Comparison of ENCODE assay signal across 16 cellular contexts in the genomic region with DNA sequence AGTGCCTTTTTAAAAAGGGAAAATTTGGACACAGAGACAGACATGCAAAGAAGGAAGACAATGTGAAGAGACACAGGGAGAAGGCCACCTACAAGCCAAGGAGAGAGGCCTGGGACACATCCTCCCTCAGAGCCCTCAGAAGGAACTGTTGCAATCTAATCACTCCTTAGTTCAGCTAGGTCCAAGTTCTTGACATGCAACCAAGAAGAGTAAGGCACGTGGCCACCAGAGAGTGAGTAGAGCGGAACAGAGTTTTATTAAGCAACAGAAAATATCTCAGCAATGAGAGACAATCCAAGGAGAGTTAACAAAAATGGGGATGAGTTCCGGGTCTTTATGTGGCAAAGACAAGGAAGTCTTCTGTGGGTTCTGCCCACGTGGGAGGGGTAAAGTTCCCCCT. TPM values are rescaled to one million over a fixed set of nuclear protein-coding genes. Genes with fewer than 3 reads are reported as not detected.
DNase-seq lines count a peak whose midpoint lies in the region; ATAC-seq and TF ChIP-seq lines count a peak whose summit lies in the region.
"Had no signal": no experiment of that assay in that cellular context is flagged by ENCODE, and none has a peak within 500 bp of the region (broad histone marks: within the 10 kb centered on the region; RNA-seq: fewer than 3 reads in every experiment).

No MANE protein-coding gene starts in this region.

- peaks cover 21% of the 10 kb centered on the region for H3K4me1 Mint-ChIP-seq in activated T-cell treated with anti-CD3 and anti-CD28 coated beads, Interleukin-2, amount 50 U/mL, for 24 hours (ENCODE audit: low read depth)
- no peaks in the 10 kb centered on the region for H3K4me1 Mint-ChIP-seq in activated T-helper 17 cell treated with anti-CD3 and anti-CD28 coated beads, Interleukin-2, amount 50 U/mL, for 72 hours
- peaks cover 12% of the 10 kb centered on the region for H3K4me1 Mint-ChIP-seq in CD4-positive, alpha-beta T cell (ENCODE audit: low read depth)

- CTCF ChIA-PET in CD4-positive, alpha-beta T cell (lab: Charles Lee): no interaction called here

- peak overlapping the region; percentile 62 for H3K27ac ChIP-seq in HL-60 (replicated peaks)
- H3K27ac ChIP-seq in gastrocnemius medialis: peak overlapping the region in 3 of 4 donors; percentile 31 to 49 (median 32)
- H3K27ac ChIP-seq in CD4-positive, alpha-beta T cell (ENCODE audit: low read depth, low read length): no peak overlapping the region

- ATAC-seq in activated T-helper 17 cell treated with anti-CD3 and anti-CD28 coated beads, Interleukin-2, amount 50 U/mL, for 72 hours (replicated peaks): no peak
- ATAC-seq in gastrocnemius medialis (peak; percentile 74 to 90), HG03378 (IDR thresholded peaks at IDR 0.05; ENCODE audit: unreplicated experiment) (no peak)
- ATAC-seq in CD4-positive, alpha-beta T cell (ENCODE audit: poor library complexity): no peak
- ATAC-seq: SK-N-SH treated with all-trans-retinoic acid at 6 μM for 48 hours had no signal

- POLR2A ChIA-PET in CD4-positive, alpha-beta T cell (lab: Charles Lee): no interaction called here

- H3K27me3 ChIP-seq in HL-60 (ENCODE audit: insufficient read depth, poor library complexity, severe bottlenecking) (no peaks in the 10 kb centered on the region), gastrocnemius medialis (no peaks in the 10 kb centered on the region)
- H3K27me3 ChIP-seq in CD4-positive, alpha-beta T cell (ENCODE audit: control insufficient read depth, insufficient read depth, low read length): no peaks in the 10 kb centered on the region

- no peaks in the 10 kb centered on the region for H3K36me3 Mint-ChIP-seq in activated T-cell treated with anti-CD3 and anti-CD28 coated beads, Interleukin-2, amount 50 U/mL, for 24 hours (ENCODE audit: low read depth)
- H3K36me3 Mint-ChIP-seq in activated T-helper 17 cell treated with anti-CD3 and anti-CD28 coated beads, Interleukin-2, amount 50 U/mL, for 72 hours (ENCODE audit: low read depth): no peaks in the 10 kb centered on the region
- no peaks in the 10 kb centered on the region for H3K36me3 Mint-ChIP-seq in CD4-positive, alpha-beta T cell (ENCODE audit: low read depth)
- H3K36me3 Mint-ChIP-seq: CD8-positive, alpha-beta T cell; natural killer cell had no signal

- DNase-seq in activated T-cell treated with anti-CD3 and anti-CD28 coated beads, Interleukin-2, amount 50 U/mL, for 24 hours: no peak
- no peak for DNase-seq in activated T-cell treated with anti-CD3 and anti-CD28 coated beads, Interleukin-2, amount 50 U/mL, for 48 hours
- DNase-seq in HL-60 (ENCODE audit: low read depth in 1 of 2, low spot score in 1 of 2): peak; percentile 83 to 89
- peak; percentile 31 to 43 for DNase-seq in gastrocnemius medialis
- DNase-seq in stimulated activated CD4-positive, alpha-beta T cell treated with anti-CD3 and anti-CD28 coated beads, Interleukin-4, amount 100 ng/mL, for 4 hours: no peak
- DNase-seq in CD4-positive, alpha-beta T cell: no peak
- DNase-seq: CD8-positive, alpha-beta T cell; foreskin fibroblast; H7; hypothalamus; mesendoderm; natural killer cell; NCI-H1694 treated with DMSO at 0.1 percent for 48 hours had no signal

- intact Hi-C loops in gastrocnemius medialis (cut with DNase I; ENCODE audit: low total_unique reads): no loop called here
- intact Hi-C loops in CD4-positive, alpha-beta T cell (cut with DNase I, micrococcal nuclease): no loop called here

- H3K9me3 ChIP-seq in gastrocnemius medialis: no peaks in the 10 kb centered on the region
- no peaks in the 10 kb centered on the region for H3K9me3 ChIP-seq in CD4-positive, alpha-beta T cell (ENCODE audit: control insufficient read depth, low read length)

- H3K4me1 ChIP-seq in gastrocnemius medialis: peaks cover 31 to 38% of the 10 kb centered on the region in 2 donors

- H3K27me3 Mint-ChIP-seq in activated T-cell treated with anti-CD3 and anti-CD28 coated beads, Interleukin-2, amount 50 U/mL, for 24 hours: no peaks in the 10 kb centered on the region
- peaks cover 2% of the 10 kb centered on the region for H3K27me3 Mint-ChIP-seq in activated T-helper 17 cell treated with anti-CD3 and anti-CD28 coated beads, Interleukin-2, amount 50 U/mL, for 72 hours
- H3K27me3 Mint-ChIP-seq in CD4-positive, alpha-beta T cell: no peaks in the 10 kb centered on the region

- TF ChIP-seq CTCF in HL-60 (IDR thresholded peaks at IDR 0.05; ENCODE audit: insufficient read depth, low read length) (no peak), gastrocnemius medialis (IDR thresholded peaks at IDR 0.05 in 4 of 5, conservative IDR thresholded peaks at IDR 0.05 in 1 of 5) (no peak)
- no peak for TF ChIP-seq CTCF in CD4-positive, alpha-beta T cell (IDR thresholded peaks at IDR 0.05)

- H3K4me3 Mint-ChIP-seq in activated T-cell treated with anti-CD3 and anti-CD28 coated beads, Interleukin-2, amount 50 U/mL, for 24 hours: no peak overlapping the region
- H3K4me3 Mint-ChIP-seq in activated T-helper 17 cell treated with anti-CD3 and anti-CD28 coated beads, Interleukin-2, amount 50 U/mL, for 72 hours: peak overlapping the region; percentile 0
- no peak overlapping the region for H3K4me3 Mint-ChIP-seq in CD4-positive, alpha-beta T cell
- H3K4me3 Mint-ChIP-seq: natural killer cell had no signal

- TF ChIP-seq POLR2A in gastrocnemius medialis (IDR thresholded peaks at IDR 0.05): no peak

- H3K4me3 ChIP-seq in HL-60 (replicated peaks; ENCODE audit: insufficient read depth, low read length) (no peak overlapping the region), gastrocnemius medialis (no peak overlapping the region)

- no peaks in the 10 kb centered on the region for H3K36me3 ChIP-seq in gastrocnemius medialis

- in situ Hi-C loops in gastrocnemius medialis (cut with MboI; ENCODE audit: low sequenced_read_pairs in 4 of 4): no loop called here

- H3K9me3 Mint-ChIP-seq in activated T-cell treated with anti-CD3 and anti-CD28 coated beads, Interleukin-2, amount 50 U/mL, for 24 hours: no peaks in the 10 kb centered on the region
- no peaks in the 10 kb centered on the region for H3K9me3 Mint-ChIP-seq in activated T-helper 17 cell treated with anti-CD3 and anti-CD28 coated beads, Interleukin-2, amount 50 U/mL, for 72 hours
- H3K9me3 Mint-ChIP-seq in CD4-positive, alpha-beta T cell: no peaks in the 10 kb centered on the region
- H3K9me3 Mint-ChIP-seq: CD8-positive, alpha-beta T cell; natural killer cell had no signal

- H3K27ac Mint-ChIP-seq in activated T-cell treated with anti-CD3 and anti-CD28 coated beads, Interleukin-2, amount 50 U/mL, for 24 hours: peak overlapping the region; percentile 3
- no peak overlapping the region for H3K27ac Mint-ChIP-seq in activated T-helper 17 cell treated with anti-CD3 and anti-CD28 coated beads, Interleukin-2, amount 50 U/mL, for 72 hours
- no peak overlapping the region for H3K27ac Mint-ChIP-seq in CD4-positive, alpha-beta T cell
- H3K27ac Mint-ChIP-seq: natural killer cell had no signal

RNA-seq across cellular contexts. Expression of a gene that starts 38.4 kb away (rescaled TPM):
- total RNA-seq in activated T-helper 17 cell treated with anti-CD3 and anti-CD28 coated beads, Interleukin-2, amount 50 U/mL, for 72 hours: under 1 TPM in 1 of 2 donors, not detected in 1; 0.26 TPM
- 1 to 10 TPM in 1 of 4 donors, under 1 TPM in 2, not detected in 1; 0.11 to 2.9 (median 0.58) TPM for total RNA-seq in gastrocnemius medialis
- not detected for total RNA-seq in CD4-positive, alpha-beta T cell
- total RNA-seq: CD8-positive, alpha-beta T cell; natural killer cell had no signal

Comparison
In these comparisons a context has a peak if more than half of its experiments do, and no peak if none do; other contexts are left out.
1. DNase-seq: peak in HL-60 (2 of 2) and gastrocnemius medialis (2 of 2); none in activated T-cell treated with anti-CD3 and anti-CD28 coated beads, Interleukin-2, amount 50 U/mL, for 24 hours (single experiment), activated T-cell treated with anti-CD3 and anti-CD28 coated beads, Interleukin-2, amount 50 U/mL, for 48 hours (0 of 2), stimulated activated CD4-positive, alpha-beta T cell treated with anti-CD3 and anti-CD28 coated beads, Interleukin-4, amount 100 ng/mL, for 4 hours (0 of 2) and CD4-positive, alpha-beta T cell (0 of 10).
2. ATAC-seq: peak in gastrocnemius medialis (2 of 2); none in activated T-helper 17 cell treated with anti-CD3 and anti-CD28 coated beads, Interleukin-2, amount 50 U/mL, for 72 hours (single experiment), HG03378 (single experiment) and CD4-positive, alpha-beta T cell (single experiment).